37 cellular contexts compared by ENCODE assay signal in the genomic region with DNA sequence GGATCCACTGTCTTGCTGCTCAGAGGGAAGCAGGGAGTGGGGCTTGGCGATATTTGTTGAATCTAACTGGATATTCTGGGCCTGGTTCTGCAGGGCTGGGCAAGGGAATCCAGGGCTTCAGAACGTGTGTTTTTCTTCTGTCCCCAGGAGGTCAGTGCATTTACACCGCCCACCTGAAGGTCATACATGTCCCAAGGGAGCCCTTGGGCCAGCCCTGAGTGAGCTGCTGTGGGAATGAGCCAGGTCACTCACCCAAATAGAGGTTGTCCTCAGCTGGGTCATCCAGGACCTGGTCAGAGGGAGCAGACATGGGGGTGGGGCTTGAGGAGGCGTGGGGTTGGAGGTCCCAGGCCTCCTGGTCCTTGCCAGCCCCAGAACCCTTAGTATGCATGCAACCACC. TPM values are rescaled to one million over a fixed set of nuclear protein-coding genes. Genes with fewer than 3 reads are reported as not detected.
"Had no signal": no experiment of that assay in that cellular context is flagged by ENCODE, and none has a peak within 500 bp of the region (broad histone marks: within the 10 kb centered on the region; RNA-seq: fewer than 3 reads in every experiment).

No MANE protein-coding gene starts in this region.

- H3K4me3 Mint-ChIP-seq: activated CD4-positive, alpha-beta memory T cell treated with anti-CD3 and anti-CD28 coated beads for 36 hours; activated CD4-positive, alpha-beta T cell treated with anti-CD3 and anti-CD28 coated beads for 36 hours; activated CD4-positive, alpha-beta T cell treated with anti-CD3 and anti-CD28 coated beads, Interleukin-2, amount 10 ng/mL, durations not matched to agents 24 days and 14 days; activated naive CD4-positive, alpha-beta T cell treated with anti-CD3 and anti-CD28 coated beads for 36 hours; activated naive CD4-positive, alpha-beta T cell treated with anti-CD3 and anti-CD28 coated beads, Interleukin-2, amount 50 U/mL, for 24 hours; activated naive CD8-positive, alpha-beta T cell treated with anti-CD3 and anti-CD28 coated beads for 36 hours; activated naive CD8-positive, alpha-beta T cell treated with anti-CD3 and anti-CD28 coated beads, Interleukin-2, amount 50 U/mL, for 24 hours; activated T-cell treated with anti-CD3 and anti-CD28 coated beads, Interleukin-2, amount 50 U/mL, for 4 hours; activated T-helper 17 cell treated with anti-CD3 and anti-CD28 coated beads, Interleukin-2, amount 50 U/mL, for 72 hours; effector memory CD8-positive, alpha-beta T cell; T-cell; T-helper 1 cell treated with Interleukin-12 subunit alpha and Interleukin-12 subunit beta and Interleukin-4 antibody, amounts not matched to agents 30 μg/mL and 1 μg/mL, for 36 hours had no signal

- DNase-seq: activated CD4-positive, alpha-beta memory T cell treated with anti-CD3 and anti-CD28 coated beads for 36 hours; activated CD4-positive, alpha-beta T cell treated with anti-CD3 and anti-CD28 coated beads for 36 hours; activated CD4-positive, alpha-beta T cell treated with anti-CD3 and anti-CD28 coated beads, Interleukin-2, amount 10 ng/mL, durations not matched to agents 24 days and 14 days; activated CD4-positive, CD25-positive, alpha-beta regulatory T cell; activated CD4-positive, CD25-positive, alpha-beta regulatory T cell treated with anti-CD3 and anti-CD28 coated beads, Interleukin-2, amount 50 U/mL, for 72 hours; activated CD8-positive, alpha-beta memory T cell treated with anti-CD3 and anti-CD28 coated beads for 24 hours; activated effector memory CD4-positive, alpha-beta T cell treated with Interleukin-2 at 50 U/mL for 16 hours; activated gamma-delta T cell treated with Interleukin-2 at 50 U/mL for 16 hours; activated naive CD4-positive, alpha-beta T cell treated with anti-CD3 and anti-CD28 coated beads for 36 hours; activated naive CD8-positive, alpha-beta T cell treated with anti-CD3 and anti-CD28 coated beads for 36 hours; activated naive CD8-positive, alpha-beta T cell treated with anti-CD3 and anti-CD28 coated beads, Interleukin-2, amount 50 U/mL, for 24 hours; activated T-cell treated with anti-CD3 and anti-CD28 coated beads, Interleukin-2, amount 50 U/mL, for 4 hours; adrenal gland; amygdala; aorta; body of pancreas; caudate nucleus; cortex of kidney; dermis blood vessel endothelial cell; effector CD4-positive, alpha-beta T cell; effector memory CD8-positive, alpha-beta T cell; esophagus squamous epithelium; foreskin melanocyte; heart right ventricle; T-cell; T-helper 9 cell had no signal

- H3K4me1 ChIP-seq: body of pancreas had no signal

- H3K27me3 ChIP-seq: adrenal gland, body of pancreas, esophagus squamous epithelium, gastroesophageal sphincter, heart right ventricle had no signal

- H3K4me3 ChIP-seq: adrenal gland, body of pancreas, esophagus squamous epithelium, gastroesophageal sphincter, heart right ventricle had no signal

- FAIRE-seq: colon, endometrium, endothelial cell of umbilical vein had no signal

- H3K9me3 ChIP-seq: adrenal gland, body of pancreas, esophagus squamous epithelium, gastroesophageal sphincter, heart right ventricle had no signal

- H3K36me3 Mint-ChIP-seq: activated CD4-positive, alpha-beta memory T cell treated with anti-CD3 and anti-CD28 coated beads for 36 hours; activated naive CD4-positive, alpha-beta T cell treated with anti-CD3 and anti-CD28 coated beads, Interleukin-2, amount 50 U/mL, for 24 hours; activated naive CD8-positive, alpha-beta T cell treated with anti-CD3 and anti-CD28 coated beads for 36 hours had no signal

- H3K27ac Mint-ChIP-seq: activated CD4-positive, alpha-beta memory T cell treated with anti-CD3 and anti-CD28 coated beads for 36 hours; activated CD4-positive, alpha-beta T cell treated with anti-CD3 and anti-CD28 coated beads for 36 hours; activated CD4-positive, alpha-beta T cell treated with anti-CD3 and anti-CD28 coated beads, Interleukin-2, amount 10 ng/mL, durations not matched to agents 24 days and 14 days; activated naive CD4-positive, alpha-beta T cell treated with anti-CD3 and anti-CD28 coated beads for 36 hours; activated naive CD4-positive, alpha-beta T cell treated with anti-CD3 and anti-CD28 coated beads, Interleukin-2, amount 50 U/mL, for 24 hours; activated naive CD8-positive, alpha-beta T cell treated with anti-CD3 and anti-CD28 coated beads for 36 hours; activated naive CD8-positive, alpha-beta T cell treated with anti-CD3 and anti-CD28 coated beads, Interleukin-2, amount 50 U/mL, for 24 hours; T-cell; T-helper 1 cell treated with Interleukin-12 subunit alpha and Interleukin-12 subunit beta and Interleukin-4 antibody, amounts not matched to agents 30 μg/mL and 1 μg/mL, for 36 hours had no signal

- H3K27ac ChIP-seq: adrenal gland, body of pancreas, epithelial cell of prostate, esophagus squamous epithelium, gastroesophageal sphincter, heart right ventricle had no signal

- H3K9me3 Mint-ChIP-seq: activated CD4-positive, alpha-beta memory T cell treated with anti-CD3 and anti-CD28 coated beads for 36 hours; activated CD4-positive, alpha-beta T cell treated with anti-CD3 and anti-CD28 coated beads, Interleukin-2, amount 10 ng/mL, durations not matched to agents 24 days and 14 days; activated naive CD4-positive, alpha-beta T cell treated with anti-CD3 and anti-CD28 coated beads for 36 hours; activated naive CD4-positive, alpha-beta T cell treated with anti-CD3 and anti-CD28 coated beads, Interleukin-2, amount 50 U/mL, for 24 hours; activated naive CD8-positive, alpha-beta T cell treated with anti-CD3 and anti-CD28 coated beads for 36 hours; activated naive CD8-positive, alpha-beta T cell treated with anti-CD3 and anti-CD28 coated beads, Interleukin-2, amount 50 U/mL, for 24 hours; activated T-cell treated with anti-CD3 and anti-CD28 coated beads, Interleukin-2, amount 50 U/mL, for 4 hours; activated T-helper 17 cell treated with anti-CD3 and anti-CD28 coated beads, Interleukin-2, amount 50 U/mL, for 72 hours; effector memory CD8-positive, alpha-beta T cell; T-cell; T-helper 1 cell treated with Interleukin-12 subunit alpha and Interleukin-12 subunit beta and Interleukin-4 antibody, amounts not matched to agents 30 μg/mL and 1 μg/mL, for 36 hours had no signal

- H3K27me3 Mint-ChIP-seq: activated CD4-positive, alpha-beta memory T cell treated with anti-CD3 and anti-CD28 coated beads for 36 hours; activated CD4-positive, alpha-beta T cell treated with anti-CD3 and anti-CD28 coated beads for 36 hours; activated CD4-positive, alpha-beta T cell treated with anti-CD3 and anti-CD28 coated beads, Interleukin-2, amount 10 ng/mL, durations not matched to agents 24 days and 14 days; activated naive CD4-positive, alpha-beta T cell treated with anti-CD3 and anti-CD28 coated beads, Interleukin-2, amount 50 U/mL, for 24 hours; activated naive CD8-positive, alpha-beta T cell treated with anti-CD3 and anti-CD28 coated beads for 36 hours; activated naive CD8-positive, alpha-beta T cell treated with anti-CD3 and anti-CD28 coated beads, Interleukin-2, amount 50 U/mL, for 24 hours; activated T-helper 17 cell treated with anti-CD3 and anti-CD28 coated beads, Interleukin-2, amount 50 U/mL, for 72 hours; effector memory CD8-positive, alpha-beta T cell; T-cell had no signal

- ATAC-seq: activated CD4-positive, alpha-beta T cell treated with anti-CD3 and anti-CD28 coated beads for 36 hours; activated naive CD8-positive, alpha-beta T cell treated with anti-CD3 and anti-CD28 coated beads, Interleukin-2, amount 50 U/mL, for 24 hours; activated T-cell treated with anti-CD3 and anti-CD28 coated beads, Interleukin-2, amount 50 U/mL, for 4 hours; activated T-helper 17 cell treated with anti-CD3 and anti-CD28 coated beads, Interleukin-2, amount 50 U/mL, for 72 hours; body of pancreas; effector memory CD8-positive, alpha-beta T cell; gastroesophageal sphincter; heart right ventricle; T-cell had no signal

RNA-seq across cellular contexts. Expression of gene P2RX1, which starts 34.0 kb away (rescaled TPM):
- total RNA-seq: chondrocyte, dermis blood vessel endothelial cell, endothelial cell of umbilical vein, glomerular endothelial cell had no signal
- polyA plus RNA-seq: endothelial cell of umbilical vein, fibroblast of lung had no signal
